Comparison of ENCODE assay signal across 14 cellular contexts in the genomic region with DNA sequence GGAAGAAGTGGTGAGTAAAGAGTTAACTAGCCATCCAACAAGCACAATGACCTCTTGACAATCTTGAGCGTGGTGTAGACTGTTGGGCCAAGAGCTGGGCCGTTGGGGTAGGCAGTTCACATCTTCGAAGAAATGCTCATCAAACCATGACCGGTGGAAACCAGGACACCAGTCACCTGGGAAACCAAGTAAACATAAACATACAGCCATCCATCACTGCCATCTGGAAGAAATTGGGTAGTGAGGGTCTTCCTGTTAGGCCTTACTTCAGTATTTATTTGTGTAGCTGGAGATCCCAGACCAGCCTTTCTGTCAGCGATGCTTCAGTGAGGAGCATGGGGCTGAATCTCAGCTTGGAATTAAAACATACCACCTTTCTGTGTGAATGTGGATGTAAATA.
DNase-seq lines count a peak whose midpoint lies in the region; ATAC-seq lines count a peak whose summit lies in the region.
"Had no signal": no experiment of that assay in that cellular context is flagged by ENCODE, and none has a peak within 500 bp of the region (broad histone marks: within the 10 kb centered on the region; RNA-seq: fewer than 3 reads in every experiment).

No MANE protein-coding gene starts in this region.

- H4K20me1 ChIP-seq in BLaER1 = no peaks in the 10 kb centered on the region

- no peaks in the 10 kb centered on the region for H3K9me3 ChIP-seq in BLaER1

- no peak overlapping the region for H3K9ac ChIP-seq in BLaER1

- peak overlapping the region; percentile 44 for H3K4me2 ChIP-seq in BLaER1
- H3K4me2 ChIP-seq: GM23338 had no signal

- in situ Hi-C loops in Caki2 (cut with HindIII; ENCODE audit: low pct_unique_long_range_greater_than_20kb, low sequenced_read_pairs) = no loop called here

- no peak overlapping the region for H3K4me3 ChIP-seq in BLaER1
- H3K4me3 ChIP-seq: GM23338 had no signal

- H3K27me3 ChIP-seq in BLaER1 = no peaks in the 10 kb centered on the region

- peaks cover 10% of the 10 kb centered on the region for H3K4me1 ChIP-seq in BLaER1

- DNase-seq in Caki2 (ENCODE audit: low read depth) (peak; percentile 21), kidney tubule cell (ENCODE audit: low spot score) (peak; percentile 9), renal cortical epithelial cell (ENCODE audit: low read depth) (peak; percentile 21), DMS114 treated with DMSO at 0.1 percent for 48 hours (lab: John Stamatoyannopoulos, UW; ENCODE audit: unreplicated experiment) (no peak)
- DNase-seq: Calu3; CD4-positive, alpha-beta T cell; DMS79; GF-D8; HCEC 1CT had no signal

- H3K27ac ChIP-seq in BLaER1 = no peak overlapping the region
- H3K27ac ChIP-seq: C4-2B, HL-60 had no signal

- no peaks in the 10 kb centered on the region for H3K36me3 ChIP-seq in BLaER1

- ATAC-seq in HG03095 (IDR thresholded peaks at IDR 0.05; ENCODE audit: unreplicated experiment) = no peak
- ATAC-seq: GM23338 had no signal
